In genomic region chr11:6473481-6474422, GRCh38 we compare ENCODE assay signal across 7 cellular contexts. TPM values are rescaled to one million over a fixed set of nuclear protein-coding genes. Genes with fewer than 3 reads are reported as not detected.
A peak's percentile ranks its signal among the peaks of the same experiment; 100 is the strongest.
DNase-seq lines count a peak whose midpoint lies in the region; ATAC-seq and TF ChIP-seq lines count a peak whose summit lies in the region.

TSS of gene TRIM3 (minus strand) at chr11:6473941. CDS start at chr11:6465695, 8,246 bp downstream.

- peaks cover 0 to 26% (median 23%) of the 10 kb centered on the region in 6 donors for H3K36me3 ChIP-seq in spleen

- H3K27ac Mint-ChIP-seq in WTC11, result peak within 1 kb of the TSS; percentile 93

- H3K9me3 Mint-ChIP-seq in WTC11, result no peaks in the 10 kb centered on the region

- POLR2A ChIA-PET in WTC11 (lab: Charles Lee), result interaction anchor here (1.1 kb wide), 2 partner anchors 138 to 929 kb away, joined by 3 to 4 read pairs; partner anchors contain the start of gene TAF10

- WGBS in spleen, 5 donors, result 1 to 4% (median 2%) methylated on average over 34 to 87 of the region's 87 CpGs

- H3K27ac ChIP-seq in spleen, result peak within 1 kb of the TSS; percentile 69 to 93 (median 90)

- H3K4me3 ChIP-seq in cardiac fibroblast (replicated peaks in 1 of 2; ENCODE audit: low read depth in 2 of 2, low read length in 2 of 2) (peak within 1 kb of the TSS; percentile 87 to 91), spleen (peak within 1 kb of the TSS; percentile 58 to 90 (median 65))

- intact Hi-C loops in spleen (cut with DNase I; ENCODE audit: low total_unique reads), result no loop called here

- peak within 1 kb of the TSS; percentile 79 for H3K4me3 Mint-ChIP-seq in WTC11

- H3K9me3 ChIP-seq in spleen, result no peaks in the 10 kb centered on the region

- TF ChIP-seq POLR2A in spleen (IDR thresholded peaks at IDR 0.05), result peak in 1 of 3 donors; percentile 19

- CTCF ChIA-PET in WTC11 (lab: Charles Lee), result interaction anchor here (0.5 to 5.4 kb wide), 12 partner anchors 24 to 111 kb away, joined by 3 to 68 read pairs (median 6); partner anchors contain the start of genes APBB1 and DNHD1

- ATAC-seq in GM18502 (IDR thresholded peaks at IDR 0.05; ENCODE audit: poor library complexity, unreplicated experiment) (peak; percentile 61), HG02973 (IDR thresholded peaks at IDR 0.05; ENCODE audit: unreplicated experiment) (peak; percentile 46), WTC11 (peak; percentile 49)

- DNase-seq in NCI-H2107 treated with DMSO at 0.1 percent for 48 hours (lab: John Stamatoyannopoulos, UW; ENCODE audit: unreplicated experiment) (peak; percentile 56), WTC11 (ENCODE audit: low spot score) (peak; percentile 91), cardiac fibroblast (ENCODE audit: low read depth in 2 of 2) (peak; percentile 83 to 94), inferior parietal cortex (ENCODE audit: extremely low spot score) (peak; percentile 59), spleen (peak; percentile 96)

- H3K4me1 ChIP-seq in spleen, result peaks cover 12 to 46% (median 32%) of the 10 kb centered on the region in 6 donors

- no peaks in the 10 kb centered on the region for H3K27me3 ChIP-seq in spleen (replicated peaks in 1 of 7)

- TF ChIP-seq CTCF in WTC11 (IDR thresholded peaks at IDR 0.05), result no peak
- peak; percentile 27 for TF ChIP-seq CTCF in cardiac fibroblast (IDR thresholded peaks at IDR 0.05; ENCODE audit: low read depth, low read length)
- peak in 1 of 11 experiments; percentile 15 for TF ChIP-seq CTCF in spleen (IDR thresholded peaks at IDR 0.05 in 8 of 11, conservative IDR thresholded peaks at IDR 0.05 in 3 of 11)

- H3K27me3 Mint-ChIP-seq in WTC11 (ENCODE audit: low read depth), result peaks cover 12% of the 10 kb centered on the region

- peaks cover 18% of the 10 kb centered on the region for H3K36me3 Mint-ChIP-seq in WTC11

- peaks cover 28% of the 10 kb centered on the region for H3K4me1 Mint-ChIP-seq in WTC11

TF ChIP-seq in WTC11, 78 proteins besides CTCF, POLR2A, EP300 and RAD21 (continues in another document):
- TF ChIP-seq NFATC4 (CRISPR knock-in tag; IDR thresholded peaks at IDR 0.05), result no peak
- peak; percentile 49 for TF ChIP-seq SP1 (CRISPR knock-in tag; conservative IDR thresholded peaks at IDR 0.05)
- TF ChIP-seq, protein P1, sequence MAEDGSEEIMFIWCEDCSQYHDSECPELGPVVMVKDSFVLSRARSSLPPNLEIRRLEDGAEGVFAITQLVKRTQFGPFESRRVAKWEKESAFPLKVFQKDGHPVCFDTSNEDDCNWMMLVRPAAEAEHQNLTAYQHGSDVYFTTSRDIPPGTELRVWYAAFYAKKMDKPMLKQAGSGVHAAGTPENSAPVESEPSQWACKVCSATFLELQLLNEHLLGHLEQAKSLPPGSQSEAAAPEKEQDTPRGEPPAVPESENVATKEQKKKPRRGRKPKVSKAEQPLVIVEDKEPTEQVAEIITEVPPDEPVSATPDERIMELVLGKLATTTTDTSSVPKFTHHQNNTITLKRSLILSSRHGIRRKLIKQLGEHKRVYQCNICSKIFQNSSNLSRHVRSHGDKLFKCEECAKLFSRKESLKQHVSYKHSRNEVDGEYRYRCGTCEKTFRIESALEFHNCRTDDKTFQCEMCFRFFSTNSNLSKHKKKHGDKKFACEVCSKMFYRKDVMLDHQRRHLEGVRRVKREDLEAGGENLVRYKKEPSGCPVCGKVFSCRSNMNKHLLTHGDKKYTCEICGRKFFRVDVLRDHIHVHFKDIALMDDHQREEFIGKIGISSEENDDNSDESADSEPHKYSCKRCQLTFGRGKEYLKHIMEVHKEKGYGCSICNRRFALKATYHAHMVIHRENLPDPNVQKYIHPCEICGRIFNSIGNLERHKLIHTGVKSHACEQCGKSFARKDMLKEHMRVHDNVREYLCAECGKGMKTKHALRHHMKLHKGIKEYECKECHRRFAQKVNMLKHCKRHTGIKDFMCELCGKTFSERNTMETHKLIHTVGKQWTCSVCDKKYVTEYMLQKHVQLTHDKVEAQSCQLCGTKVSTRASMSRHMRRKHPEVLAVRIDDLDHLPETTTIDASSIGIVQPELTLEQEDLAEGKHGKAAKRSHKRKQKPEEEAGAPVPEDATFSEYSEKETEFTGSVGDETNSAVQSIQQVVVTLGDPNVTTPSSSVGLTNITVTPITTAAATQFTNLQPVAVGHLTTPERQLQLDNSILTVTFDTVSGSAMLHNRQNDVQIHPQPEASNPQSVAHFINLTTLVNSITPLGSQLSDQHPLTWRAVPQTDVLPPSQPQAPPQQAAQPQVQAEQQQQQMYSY (CRISPR knock-in tag; IDR thresholded peaks at IDR 0.05), result peak; percentile 83
- TF ChIP-seq ELF4 (CRISPR knock-in tag; IDR thresholded peaks at IDR 0.05; ENCODE audit: low read depth), result no peak
- no peak for TF ChIP-seq ZNF317 (CRISPR knock-in tag; IDR thresholded peaks at IDR 0.05; ENCODE audit: borderline replicate concordance, low read depth)
- TF ChIP-seq RORB (CRISPR knock-in tag; IDR thresholded peaks at IDR 0.05), result no peak
- no peak for TF ChIP-seq E2F4 (CRISPR knock-in tag; IDR thresholded peaks at IDR 0.05; ENCODE audit: borderline replicate concordance, low read depth)
- no peak for TF ChIP-seq TEAD4 (CRISPR knock-in tag; IDR thresholded peaks at IDR 0.05)
- TF ChIP-seq NFE2L1 (CRISPR knock-in tag; IDR thresholded peaks at IDR 0.05), result 0 out of 2 replicates have a peak, but pooled peaks have one; percentile 23
- 0 out of 2 replicates have a peak, but pooled peaks have one; percentile 23 for TF ChIP-seq FOXP1 (CRISPR knock-in tag; IDR thresholded peaks at IDR 0.05; ENCODE audit: borderline replicate concordance)
- TF ChIP-seq, protein P2, sequence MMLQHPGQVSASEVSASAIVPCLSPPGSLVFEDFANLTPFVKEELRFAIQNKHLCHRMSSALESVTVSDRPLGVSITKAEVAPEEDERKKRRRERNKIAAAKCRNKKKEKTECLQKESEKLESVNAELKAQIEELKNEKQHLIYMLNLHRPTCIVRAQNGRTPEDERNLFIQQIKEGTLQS (CRISPR knock-in tag; conservative IDR thresholded peaks at IDR 0.05), result no peak
- TF ChIP-seq, protein P3, sequence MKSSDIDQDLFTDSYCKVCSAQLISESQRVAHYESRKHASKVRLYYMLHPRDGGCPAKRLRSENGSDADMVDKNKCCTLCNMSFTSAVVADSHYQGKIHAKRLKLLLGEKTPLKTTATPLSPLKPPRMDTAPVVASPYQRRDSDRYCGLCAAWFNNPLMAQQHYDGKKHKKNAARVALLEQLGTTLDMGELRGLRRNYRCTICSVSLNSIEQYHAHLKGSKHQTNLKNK (CRISPR knock-in tag; IDR thresholded peaks at IDR 0.05), result no peak
- TF ChIP-seq, protein P4, sequence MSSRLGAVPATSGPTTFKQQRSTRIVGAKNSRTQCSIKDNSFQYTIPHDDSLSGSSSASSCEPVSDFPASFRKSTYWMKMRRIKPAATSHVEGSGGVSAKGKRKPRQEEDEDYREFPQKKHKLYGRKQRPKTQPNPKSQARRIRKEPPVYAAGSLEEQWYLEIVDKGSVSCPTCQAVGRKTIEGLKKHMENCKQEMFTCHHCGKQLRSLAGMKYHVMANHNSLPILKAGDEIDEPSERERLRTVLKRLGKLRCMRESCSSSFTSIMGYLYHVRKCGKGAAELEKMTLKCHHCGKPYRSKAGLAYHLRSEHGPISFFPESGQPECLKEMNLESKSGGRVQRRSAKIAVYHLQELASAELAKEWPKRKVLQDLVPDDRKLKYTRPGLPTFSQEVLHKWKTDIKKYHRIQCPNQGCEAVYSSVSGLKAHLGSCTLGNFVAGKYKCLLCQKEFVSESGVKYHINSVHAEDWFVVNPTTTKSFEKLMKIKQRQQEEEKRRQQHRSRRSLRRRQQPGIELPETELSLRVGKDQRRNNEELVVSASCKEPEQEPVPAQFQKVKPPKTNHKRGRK (CRISPR knock-in tag; IDR thresholded peaks at IDR 0.05; ENCODE audit: borderline replicate concordance), result no peak
- TF ChIP-seq GABPB1 (CRISPR knock-in tag; IDR thresholded peaks at IDR 0.05), result 0 out of 2 replicates have a peak, but pooled peaks have one; percentile 18
- TF ChIP-seq HMGA2 (CRISPR knock-in tag; IDR thresholded peaks at IDR 0.05), result no peak
- TF ChIP-seq FOXK1 (CRISPR knock-in tag; IDR thresholded peaks at IDR 0.05), result no peak
- TF ChIP-seq, protein P5, sequence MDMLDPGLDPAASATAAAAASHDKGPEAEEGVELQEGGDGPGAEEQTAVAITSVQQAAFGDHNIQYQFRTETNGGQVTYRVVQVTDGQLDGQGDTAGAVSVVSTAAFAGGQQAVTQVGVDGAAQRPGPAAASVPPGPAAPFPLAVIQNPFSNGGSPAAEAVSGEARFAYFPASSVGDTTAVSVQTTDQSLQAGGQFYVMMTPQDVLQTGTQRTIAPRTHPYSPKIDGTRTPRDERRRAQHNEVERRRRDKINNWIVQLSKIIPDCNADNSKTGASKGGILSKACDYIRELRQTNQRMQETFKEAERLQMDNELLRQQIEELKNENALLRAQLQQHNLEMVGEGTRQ (CRISPR knock-in tag; IDR thresholded peaks at IDR 0.05), result no peak
- TF ChIP-seq ESRRA (CRISPR knock-in tag; IDR thresholded peaks at IDR 0.05; ENCODE audit: borderline replicate concordance), result 0 out of 2 replicates have a peak, but pooled peaks have one; percentile 42
- TF ChIP-seq ZNF219 (CRISPR knock-in tag; IDR thresholded peaks at IDR 0.05; ENCODE audit: borderline replicate concordance), result no peak
- TF ChIP-seq CREB1 (CRISPR knock-in tag; IDR thresholded peaks at IDR 0.05), result no peak
- TF ChIP-seq, protein P6, sequence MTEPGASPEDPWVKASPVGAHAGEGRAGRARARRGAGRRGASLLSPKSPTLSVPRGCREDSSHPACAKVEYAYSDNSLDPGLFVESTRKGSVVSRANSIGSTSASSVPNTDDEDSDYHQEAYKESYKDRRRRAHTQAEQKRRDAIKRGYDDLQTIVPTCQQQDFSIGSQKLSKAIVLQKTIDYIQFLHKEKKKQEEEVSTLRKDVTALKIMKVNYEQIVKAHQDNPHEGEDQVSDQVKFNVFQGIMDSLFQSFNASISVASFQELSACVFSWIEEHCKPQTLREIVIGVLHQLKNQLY (CRISPR knock-in tag; IDR thresholded peaks at IDR 0.05), result no peak

RNA-seq across cellular contexts. Expression of gene TRIM3, which starts in this region (rescaled TPM):
- total RNA-seq in WTC11 (2021) (16.6 to 21.3 TPM (median 19.0 TPM) in 3 replicates), spleen (10 to 100 TPM; 11.3 to 27.6 (median 19.9) TPM)
- polyA plus RNA-seq in spleen, result 1 to 10 TPM; 6.3 to 8.1 (median 6.8) TPM

Comparison
In these comparisons a context has a peak if more than half of its experiments do, and no peak if none do; other contexts are left out.
1. Peak in every context shown above with its lines: DNase-seq, ATAC-seq, H3K4me3 ChIP-seq and H3K27ac ChIP-seq.